2 cellular contexts compared by ENCODE assay signal in the genomic region with DNA sequence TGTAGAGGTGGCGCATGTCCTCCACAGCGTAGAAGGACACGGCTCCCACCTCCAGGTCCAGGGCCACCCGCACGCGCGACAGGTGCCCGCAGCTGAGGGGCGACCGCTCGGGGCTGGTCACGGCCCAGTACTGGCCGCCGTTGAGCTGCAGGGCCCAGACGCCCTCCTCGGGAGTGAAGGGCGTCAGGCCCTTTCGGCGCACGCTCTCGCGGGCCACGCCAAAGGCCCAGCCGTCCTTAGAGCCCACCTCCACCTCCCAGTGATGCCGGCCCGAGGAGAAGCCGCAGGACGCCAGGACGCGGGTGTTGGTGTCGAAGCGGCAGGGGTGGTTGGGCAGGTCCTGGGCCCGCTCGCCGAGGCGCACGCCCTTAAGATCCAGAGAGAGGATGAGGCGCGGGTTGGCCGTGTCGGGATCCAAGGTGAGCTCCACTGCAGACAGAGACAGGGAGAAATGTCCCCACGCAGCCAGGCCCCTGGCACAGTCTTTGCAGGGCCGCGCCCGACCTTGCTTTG.
TF ChIP-seq lines count a peak whose summit lies in the region.

No MANE protein-coding gene starts in this region.

TF ChIP-seq in GM23338, 12 proteins besides CTCF, POLR2A, EP300 and RAD21 (continued from another document):
- TF ChIP-seq, protein P1, sequence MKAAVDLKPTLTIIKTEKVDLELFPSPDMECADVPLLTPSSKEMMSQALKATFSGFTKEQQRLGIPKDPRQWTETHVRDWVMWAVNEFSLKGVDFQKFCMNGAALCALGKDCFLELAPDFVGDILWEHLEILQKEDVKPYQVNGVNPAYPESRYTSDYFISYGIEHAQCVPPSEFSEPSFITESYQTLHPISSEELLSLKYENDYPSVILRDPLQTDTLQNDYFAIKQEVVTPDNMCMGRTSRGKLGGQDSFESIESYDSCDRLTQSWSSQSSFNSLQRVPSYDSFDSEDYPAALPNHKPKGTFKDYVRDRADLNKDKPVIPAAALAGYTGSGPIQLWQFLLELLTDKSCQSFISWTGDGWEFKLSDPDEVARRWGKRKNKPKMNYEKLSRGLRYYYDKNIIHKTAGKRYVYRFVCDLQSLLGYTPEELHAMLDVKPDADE (IDR thresholded peaks at IDR 0.05) = no peak
- TF ChIP-seq, protein P2, sequence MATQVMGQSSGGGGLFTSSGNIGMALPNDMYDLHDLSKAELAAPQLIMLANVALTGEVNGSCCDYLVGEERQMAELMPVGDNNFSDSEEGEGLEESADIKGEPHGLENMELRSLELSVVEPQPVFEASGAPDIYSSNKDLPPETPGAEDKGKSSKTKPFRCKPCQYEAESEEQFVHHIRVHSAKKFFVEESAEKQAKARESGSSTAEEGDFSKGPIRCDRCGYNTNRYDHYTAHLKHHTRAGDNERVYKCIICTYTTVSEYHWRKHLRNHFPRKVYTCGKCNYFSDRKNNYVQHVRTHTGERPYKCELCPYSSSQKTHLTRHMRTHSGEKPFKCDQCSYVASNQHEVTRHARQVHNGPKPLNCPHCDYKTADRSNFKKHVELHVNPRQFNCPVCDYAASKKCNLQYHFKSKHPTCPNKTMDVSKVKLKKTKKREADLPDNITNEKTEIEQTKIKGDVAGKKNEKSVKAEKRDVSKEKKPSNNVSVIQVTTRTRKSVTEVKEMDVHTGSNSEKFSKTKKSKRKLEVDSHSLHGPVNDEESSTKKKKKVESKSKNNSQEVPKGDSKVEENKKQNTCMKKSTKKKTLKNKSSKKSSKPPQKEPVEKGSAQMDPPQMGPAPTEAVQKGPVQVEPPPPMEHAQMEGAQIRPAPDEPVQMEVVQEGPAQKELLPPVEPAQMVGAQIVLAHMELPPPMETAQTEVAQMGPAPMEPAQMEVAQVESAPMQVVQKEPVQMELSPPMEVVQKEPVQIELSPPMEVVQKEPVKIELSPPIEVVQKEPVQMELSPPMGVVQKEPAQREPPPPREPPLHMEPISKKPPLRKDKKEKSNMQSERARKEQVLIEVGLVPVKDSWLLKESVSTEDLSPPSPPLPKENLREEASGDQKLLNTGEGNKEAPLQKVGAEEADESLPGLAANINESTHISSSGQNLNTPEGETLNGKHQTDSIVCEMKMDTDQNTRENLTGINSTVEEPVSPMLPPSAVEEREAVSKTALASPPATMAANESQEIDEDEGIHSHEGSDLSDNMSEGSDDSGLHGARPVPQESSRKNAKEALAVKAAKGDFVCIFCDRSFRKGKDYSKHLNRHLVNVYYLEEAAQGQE (IDR thresholded peaks at IDR 0.05; ENCODE audit: unreplicated experiment) = no peak
- TF ChIP-seq ZNF462 (CRISPR knock-in tag; IDR thresholded peaks at IDR 0.05) = no peak
- no peak for TF ChIP-seq POLR2AphosphoS5 (IDR thresholded peaks at IDR 0.05; ENCODE audit: low read depth)
- no peak for TF ChIP-seq EZH2 (IDR thresholded peaks at IDR 0.05; ENCODE audit: low read depth, unreplicated experiment)
TF ChIP-seq in GM23338: peak in this region for 0.

TF ChIP-seq in WTC11, 78 proteins besides CTCF, POLR2A, EP300 and RAD21 (continued from another document):
- TF ChIP-seq, protein P3, sequence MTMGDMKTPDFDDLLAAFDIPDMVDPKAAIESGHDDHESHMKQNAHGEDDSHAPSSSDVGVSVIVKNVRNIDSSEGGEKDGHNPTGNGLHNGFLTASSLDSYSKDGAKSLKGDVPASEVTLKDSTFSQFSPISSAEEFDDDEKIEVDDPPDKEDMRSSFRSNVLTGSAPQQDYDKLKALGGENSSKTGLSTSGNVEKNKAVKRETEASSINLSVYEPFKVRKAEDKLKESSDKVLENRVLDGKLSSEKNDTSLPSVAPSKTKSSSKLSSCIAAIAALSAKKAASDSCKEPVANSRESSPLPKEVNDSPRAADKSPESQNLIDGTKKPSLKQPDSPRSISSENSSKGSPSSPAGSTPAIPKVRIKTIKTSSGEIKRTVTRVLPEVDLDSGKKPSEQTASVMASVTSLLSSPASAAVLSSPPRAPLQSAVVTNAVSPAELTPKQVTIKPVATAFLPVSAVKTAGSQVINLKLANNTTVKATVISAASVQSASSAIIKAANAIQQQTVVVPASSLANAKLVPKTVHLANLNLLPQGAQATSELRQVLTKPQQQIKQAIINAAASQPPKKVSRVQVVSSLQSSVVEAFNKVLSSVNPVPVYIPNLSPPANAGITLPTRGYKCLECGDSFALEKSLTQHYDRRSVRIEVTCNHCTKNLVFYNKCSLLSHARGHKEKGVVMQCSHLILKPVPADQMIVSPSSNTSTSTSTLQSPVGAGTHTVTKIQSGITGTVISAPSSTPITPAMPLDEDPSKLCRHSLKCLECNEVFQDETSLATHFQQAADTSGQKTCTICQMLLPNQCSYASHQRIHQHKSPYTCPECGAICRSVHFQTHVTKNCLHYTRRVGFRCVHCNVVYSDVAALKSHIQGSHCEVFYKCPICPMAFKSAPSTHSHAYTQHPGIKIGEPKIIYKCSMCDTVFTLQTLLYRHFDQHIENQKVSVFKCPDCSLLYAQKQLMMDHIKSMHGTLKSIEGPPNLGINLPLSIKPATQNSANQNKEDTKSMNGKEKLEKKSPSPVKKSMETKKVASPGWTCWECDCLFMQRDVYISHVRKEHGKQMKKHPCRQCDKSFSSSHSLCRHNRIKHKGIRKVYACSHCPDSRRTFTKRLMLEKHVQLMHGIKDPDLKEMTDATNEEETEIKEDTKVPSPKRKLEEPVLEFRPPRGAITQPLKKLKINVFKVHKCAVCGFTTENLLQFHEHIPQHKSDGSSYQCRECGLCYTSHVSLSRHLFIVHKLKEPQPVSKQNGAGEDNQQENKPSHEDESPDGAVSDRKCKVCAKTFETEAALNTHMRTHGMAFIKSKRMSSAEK (CRISPR knock-in tag; IDR thresholded peaks at IDR 0.05; ENCODE audit: borderline replicate concordance) = no peak
- no peak for TF ChIP-seq EMX1 (CRISPR knock-in tag; IDR thresholded peaks at IDR 0.05)
- TF ChIP-seq HMGA2 (CRISPR knock-in tag; IDR thresholded peaks at IDR 0.05) = no peak
- TF ChIP-seq TP53 (CRISPR knock-in tag; IDR thresholded peaks at IDR 0.05) = no peak
- no peak for TF ChIP-seq FOXK1 (CRISPR knock-in tag; IDR thresholded peaks at IDR 0.05)
- TF ChIP-seq SP1 (CRISPR knock-in tag; conservative IDR thresholded peaks at IDR 0.05) = no peak
- TF ChIP-seq ZNF219 (CRISPR knock-in tag; IDR thresholded peaks at IDR 0.05; ENCODE audit: borderline replicate concordance) = no peak
- TF ChIP-seq, protein P4, sequence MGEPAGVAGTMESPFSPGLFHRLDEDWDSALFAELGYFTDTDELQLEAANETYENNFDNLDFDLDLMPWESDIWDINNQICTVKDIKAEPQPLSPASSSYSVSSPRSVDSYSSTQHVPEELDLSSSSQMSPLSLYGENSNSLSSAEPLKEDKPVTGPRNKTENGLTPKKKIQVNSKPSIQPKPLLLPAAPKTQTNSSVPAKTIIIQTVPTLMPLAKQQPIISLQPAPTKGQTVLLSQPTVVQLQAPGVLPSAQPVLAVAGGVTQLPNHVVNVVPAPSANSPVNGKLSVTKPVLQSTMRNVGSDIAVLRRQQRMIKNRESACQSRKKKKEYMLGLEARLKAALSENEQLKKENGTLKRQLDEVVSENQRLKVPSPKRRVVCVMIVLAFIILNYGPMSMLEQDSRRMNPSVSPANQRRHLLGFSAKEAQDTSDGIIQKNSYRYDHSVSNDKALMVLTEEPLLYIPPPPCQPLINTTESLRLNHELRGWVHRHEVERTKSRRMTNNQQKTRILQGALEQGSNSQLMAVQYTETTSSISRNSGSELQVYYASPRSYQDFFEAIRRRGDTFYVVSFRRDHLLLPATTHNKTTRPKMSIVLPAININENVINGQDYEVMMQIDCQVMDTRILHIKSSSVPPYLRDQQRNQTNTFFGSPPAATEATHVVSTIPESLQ (CRISPR knock-in tag; IDR thresholded peaks at IDR 0.05) = no peak
- no peak for TF ChIP-seq NR3C1 (CRISPR knock-in tag; conservative IDR thresholded peaks at IDR 0.05; ENCODE audit: low read depth)
